In the genomic region with DNA sequence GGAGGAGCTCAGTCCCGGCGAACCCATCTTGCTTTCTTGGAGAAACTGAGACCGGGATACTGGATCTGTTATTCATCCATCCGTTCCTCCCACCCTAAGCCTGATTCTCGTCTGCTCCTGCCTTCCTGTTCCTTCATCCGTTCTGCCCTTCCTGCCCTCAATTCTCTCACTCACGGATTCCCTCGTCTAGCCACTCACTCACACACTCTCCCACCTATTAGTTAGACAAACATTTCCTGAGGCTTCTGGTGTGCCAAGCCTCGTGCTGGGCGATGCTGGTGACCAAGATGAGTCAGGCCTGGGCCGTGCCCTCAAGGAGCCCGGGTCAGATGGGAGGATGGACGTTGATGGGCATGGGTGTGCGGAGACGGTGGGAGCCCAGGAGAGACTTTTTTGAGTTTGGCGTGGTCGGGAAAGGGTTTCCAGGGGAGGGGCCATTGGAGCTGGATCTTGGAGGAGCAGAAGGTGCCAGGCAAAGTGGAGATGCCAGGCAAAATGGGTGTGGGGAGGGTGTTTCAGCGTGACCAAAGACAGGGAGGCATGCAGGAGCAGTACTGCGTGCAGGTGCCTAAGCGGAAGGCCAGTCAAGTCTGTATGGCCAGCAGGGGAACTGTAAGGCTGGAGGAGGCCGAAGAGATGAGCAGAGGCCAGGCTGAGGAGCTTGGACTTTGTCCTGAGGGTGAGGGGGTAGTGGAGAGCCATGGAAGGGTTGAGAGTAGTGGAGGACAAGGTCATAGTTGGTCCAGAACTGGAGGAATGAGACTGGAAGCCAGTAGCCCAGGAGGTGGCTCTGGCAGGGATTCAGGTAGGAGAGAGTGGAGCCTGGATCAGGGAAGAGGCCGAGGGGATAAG, we compare ENCODE assay signal across 8 cellular contexts. TPM values are rescaled to one million over a fixed set of nuclear protein-coding genes. Genes with fewer than 3 reads are reported as not detected.
A peak's percentile ranks its signal among the peaks of the same experiment; 100 is the strongest.
DNase-seq lines count a peak whose midpoint lies in the region; ATAC-seq lines count a peak whose summit lies in the region.

No MANE protein-coding gene starts in this region.

- POLR2A ChIA-PET in activated CD8-positive, alpha-beta T cell treated with anti-CD3 and anti-CD28 coated beads, Interleukin-2, amount 10 ng/mL, durations not matched to agents 7 days and 5 days (lab: Charles Lee), result interaction anchor here (1.1 to 1.8 kb wide), 3 partner anchors 9 to 76 kb away, joined by 3 to 7 read pairs (median 4); no protein-coding TSS in a partner anchor

- H3K4me1 Mint-ChIP-seq in activated CD8-positive, alpha-beta T cell treated with anti-CD3 and anti-CD28 coated beads, Interleukin-2, amount 10 ng/mL, durations not matched to agents 7 days and 5 days (ENCODE audit: low read depth), result peaks cover 41% of the 10 kb centered on the region
- H3K4me1 Mint-ChIP-seq in stimulated activated naive CD8-positive, alpha-beta T cell treated with anti-CD3 and anti-CD28 coated beads, Interleukin-15, amount 100 ng/mL, for 72 hours, result peaks cover 62% of the 10 kb centered on the region

- no peak for ATAC-seq in activated CD8-positive, alpha-beta T cell treated with anti-CD3 and anti-CD28 coated beads, Interleukin-2, amount 10 ng/mL, durations not matched to agents 7 days and 5 days
- no peak for ATAC-seq in stimulated activated naive CD8-positive, alpha-beta T cell treated with anti-CD3 and anti-CD28 coated beads, Interleukin-15, amount 100 ng/mL, for 72 hours
- no peak for ATAC-seq in HG03196 (IDR thresholded peaks at IDR 0.05; ENCODE audit: unreplicated experiment)
- no peak for ATAC-seq in HG02763 (IDR thresholded peaks at IDR 0.05; ENCODE audit: unreplicated experiment)

- peaks cover 3% of the 10 kb centered on the region for H3K27me3 Mint-ChIP-seq in activated CD8-positive, alpha-beta T cell treated with anti-CD3 and anti-CD28 coated beads, Interleukin-2, amount 10 ng/mL, durations not matched to agents 7 days and 5 days (ENCODE audit: low read depth)
- no peaks in the 10 kb centered on the region for H3K27me3 Mint-ChIP-seq in stimulated activated naive CD8-positive, alpha-beta T cell treated with anti-CD3 and anti-CD28 coated beads, Interleukin-15, amount 100 ng/mL, for 72 hours

- peak overlapping the region; percentile 92 for H3K4me3 Mint-ChIP-seq in activated CD8-positive, alpha-beta T cell treated with anti-CD3 and anti-CD28 coated beads, Interleukin-2, amount 10 ng/mL, durations not matched to agents 7 days and 5 days
- H3K4me3 Mint-ChIP-seq in stimulated activated naive CD8-positive, alpha-beta T cell treated with anti-CD3 and anti-CD28 coated beads, Interleukin-15, amount 100 ng/mL, for 72 hours, result peak overlapping the region; percentile 86 to 90

- H3K4me3 ChIP-seq in iPS-18c (ENCODE audit: insufficient read depth, low read depth, low read length), result peak overlapping the region; percentile 78

- peaks cover 6% of the 10 kb centered on the region for H3K36me3 Mint-ChIP-seq in activated CD8-positive, alpha-beta T cell treated with anti-CD3 and anti-CD28 coated beads, Interleukin-2, amount 10 ng/mL, durations not matched to agents 7 days and 5 days (ENCODE audit: low read depth)

- peak; percentile 16 for DNase-seq in NK-92 treated with Interleukin-12 subunit alpha and Interleukin-12 subunit beta, amount 100 ng/mL, for 24 hours (lab: John Stamatoyannopoulos, UW)
- DNase-seq in NK-92 (lab: John Stamatoyannopoulos, UW; ENCODE audit: unreplicated experiment) (no peak), EL (no peak)
- DNase-seq in activated CD8-positive, alpha-beta T cell treated with anti-CD3 and anti-CD28 coated beads, Interleukin-2, amount 10 ng/mL, durations not matched to agents 7 days and 5 days, result no peak
- DNase-seq in stimulated activated naive CD8-positive, alpha-beta T cell treated with anti-CD3 and anti-CD28 coated beads, Interleukin-15, amount 100 ng/mL, for 72 hours, result no peak

- H3K9me3 Mint-ChIP-seq in activated CD8-positive, alpha-beta T cell treated with anti-CD3 and anti-CD28 coated beads, Interleukin-2, amount 10 ng/mL, durations not matched to agents 7 days and 5 days (ENCODE audit: insufficient read depth), result no peaks in the 10 kb centered on the region
- no peaks in the 10 kb centered on the region for H3K9me3 Mint-ChIP-seq in stimulated activated naive CD8-positive, alpha-beta T cell treated with anti-CD3 and anti-CD28 coated beads, Interleukin-15, amount 100 ng/mL, for 72 hours

- CTCF ChIA-PET in activated CD8-positive, alpha-beta T cell treated with anti-CD3 and anti-CD28 coated beads, Interleukin-2, amount 10 ng/mL, durations not matched to agents 7 days and 5 days (lab: Charles Lee), result interaction anchor here (0.9 to 2.0 kb wide), 8 partner anchors 11 to 1042 kb away, joined by 3 to 14 read pairs (median 6); no protein-coding TSS in a partner anchor

- no peaks in the 10 kb centered on the region for H3K9me3 ChIP-seq in iPS-18c (ENCODE audit: control insufficient read depth, insufficient read depth, low read length)

- H3K27ac Mint-ChIP-seq in activated CD8-positive, alpha-beta T cell treated with anti-CD3 and anti-CD28 coated beads, Interleukin-2, amount 10 ng/mL, durations not matched to agents 7 days and 5 days, result peak overlapping the region; percentile 91
- peak overlapping the region; percentile 97 to 98 for H3K27ac Mint-ChIP-seq in stimulated activated naive CD8-positive, alpha-beta T cell treated with anti-CD3 and anti-CD28 coated beads, Interleukin-15, amount 100 ng/mL, for 72 hours

RNA-seq across cellular contexts. Expression of a gene that starts 7.4 kb away (rescaled TPM):
- total RNA-seq in activated CD8-positive, alpha-beta T cell treated with anti-CD3 and anti-CD28 coated beads, Interleukin-2, amount 10 ng/mL, durations not matched to agents 7 days and 5 days, result not detected

RNA-seq across cellular contexts. Expression of a gene that starts 29.6 kb away (rescaled TPM):
- total RNA-seq in activated CD8-positive, alpha-beta T cell treated with anti-CD3 and anti-CD28 coated beads, Interleukin-2, amount 10 ng/mL, durations not matched to agents 7 days and 5 days, result 10 to 100 TPM; 33.4 to 34.6 TPM

RNA-seq across cellular contexts. Expression of a gene that starts 45.2 kb away (rescaled TPM):
- total RNA-seq in activated CD8-positive, alpha-beta T cell treated with anti-CD3 and anti-CD28 coated beads, Interleukin-2, amount 10 ng/mL, durations not matched to agents 7 days and 5 days, result not detected
